8 cellular contexts compared by ENCODE assay signal in genomic region chr17:35764123-35764991, GRCh38. TPM values are rescaled to one million over a fixed set of nuclear protein-coding genes. Genes with fewer than 3 reads are reported as not detected.
DNase-seq lines count a peak whose midpoint lies in the region; ATAC-seq and TF ChIP-seq lines count a peak whose summit lies in the region.

No MANE protein-coding gene starts in this region.

- peak; percentile 99 for TF ChIP-seq CTCF in foreskin keratinocyte (conservative IDR thresholded peaks at IDR 0.05)

- no peaks in the 10 kb centered on the region for H3K36me3 ChIP-seq in H7 (replicated peaks; ENCODE audit: control insufficient read depth, insufficient read depth, low read length)
- H3K36me3 ChIP-seq in MG63 = no peaks in the 10 kb centered on the region
- H3K36me3 ChIP-seq in neuron (ENCODE audit: insufficient read depth, low read length) = no peaks in the 10 kb centered on the region
- H3K36me3 ChIP-seq in stomach smooth muscle (ENCODE audit: control insufficient read depth in 2 of 2, insufficient read depth in 2 of 2, low read length in 2 of 2) = no peaks in the 10 kb centered on the region

- H3K4me1 ChIP-seq in foreskin keratinocyte = no peaks in the 10 kb centered on the region
- H3K4me1 ChIP-seq in neuron (ENCODE audit: insufficient read depth, low read length) = peaks cover 14% of the 10 kb centered on the region
- peaks cover 24% of the 10 kb centered on the region for H3K4me1 ChIP-seq in stomach smooth muscle (ENCODE audit: control insufficient read depth, insufficient read depth, low read length)

- ATAC-seq in foreskin keratinocyte = peak; percentile 96

- peak overlapping the region; percentile 90 for H2AFZ ChIP-seq in neuron (ENCODE audit: low read depth, low read length)

- peak overlapping the region; percentile 38 to 60 for H3K9ac ChIP-seq in stomach smooth muscle (ENCODE audit: low read length in 2 of 2)

- H3K27ac ChIP-seq in foreskin keratinocyte (no peak overlapping the region), stomach smooth muscle (ENCODE audit: low read length) (peak overlapping the region; percentile 18)

- peaks cover 4% of the 10 kb centered on the region for H3K27me3 ChIP-seq in H7 (ENCODE audit: control insufficient read depth, insufficient read depth, low read length)
- no peaks in the 10 kb centered on the region; the same call in 1 of the 2 replicates for H3K27me3 ChIP-seq in MG63
- peaks cover 11% of the 10 kb centered on the region for H3K27me3 ChIP-seq in foreskin keratinocyte
- H3K27me3 ChIP-seq in neuron (ENCODE audit: insufficient read depth, low read length) = no peaks in the 10 kb centered on the region
- no peaks in the 10 kb centered on the region for H3K27me3 ChIP-seq in stomach smooth muscle (ENCODE audit: control insufficient read depth in 1 of 2, insufficient read depth in 2 of 2, low read length in 2 of 2)

- H3K4me3 ChIP-seq in H7 (ENCODE audit: insufficient read depth, low read depth, low read length) (peak overlapping the region; percentile 54), MG63 (peak overlapping the region; percentile 35), neuron (ENCODE audit: low read length) (peak overlapping the region; percentile 47), stomach smooth muscle (ENCODE audit: low read length in 2 of 2) (peak overlapping the region; percentile 67 to 74)

- no peaks in the 10 kb centered on the region for H3K9me3 ChIP-seq in MG63
- no peaks in the 10 kb centered on the region for H3K9me3 ChIP-seq in neuron (ENCODE audit: low read length)
- H3K9me3 ChIP-seq in stomach smooth muscle (ENCODE audit: control insufficient read depth in 2 of 2, low read length in 2 of 2) = no peaks in the 10 kb centered on the region

- DNase-seq in EH (ENCODE audit: low read depth) (peak; percentile 82), H7 (peak; percentile 99), MG63 (peak; percentile 87), SHP77 (lab: John Stamatoyannopoulos, UW) (peak; percentile 82 to 84), activated gamma-delta T cell treated with Interleukin-2 at 50 U/mL for 16 hours (peak; percentile 85), foreskin keratinocyte (peak in 1 of 2 donors; percentile 69)

RNA-seq across cellular contexts. Expression of gene C17orf50, which starts 3.7 kb away (rescaled TPM):
- total RNA-seq in H7 (2014; rRNA removed; shearing (Covaris generic)) = not detected in 2 replicates
- total RNA-seq in MG63 (2014; rRNA removed; shearing (Covaris generic); ENCODE audit: low replicate concordance) = not detected in 2 replicates
- total RNA-seq in foreskin keratinocyte = not detected in 2 replicates
- polyA plus RNA-seq in foreskin keratinocyte = not detected in 2 replicates

RNA-seq across cellular contexts. Expression of gene GAS2L2, which starts 11.3 kb away (rescaled TPM):
- 0.10 TPM in 1 of 2 replicates, not detected in the other for total RNA-seq in H7 (2014; rRNA removed; shearing (Covaris generic))
- total RNA-seq in MG63 (2014; rRNA removed; shearing (Covaris generic); ENCODE audit: low replicate concordance) = not detected in 2 replicates
- total RNA-seq in foreskin keratinocyte = not detected in 2 replicates
- not detected in 2 replicates for polyA plus RNA-seq in foreskin keratinocyte

RNA-seq across cellular contexts. Expression of gene MMP28, which starts 31.1 kb away (rescaled TPM):
- not detected in 2 replicates for total RNA-seq in H7 (2014; rRNA removed; shearing (Covaris generic))
- total RNA-seq in MG63 (2014; rRNA removed; shearing (Covaris generic); ENCODE audit: low replicate concordance) = not detected in 2 replicates
- total RNA-seq in foreskin keratinocyte = 4.1 and 4.5 TPM in 2 replicates
- 4.5 and 5.5 TPM in 2 replicates for polyA plus RNA-seq in foreskin keratinocyte

RNA-seq across cellular contexts. Expression of gene RASL10B, which starts 32.9 kb away (rescaled TPM):
- total RNA-seq in H7 (2014; rRNA removed; shearing (Covaris generic)) = 13.8 and 16.9 TPM in 2 replicates
- total RNA-seq in MG63 (2014; rRNA removed; shearing (Covaris generic); ENCODE audit: low replicate concordance) = 1.2 and 2.6 TPM in 2 replicates
- total RNA-seq in foreskin keratinocyte = 0.17 and 0.21 TPM in 2 replicates
- polyA plus RNA-seq in foreskin keratinocyte = 0.11 and 0.29 TPM in 2 replicates

RNA-seq across cellular contexts. Expression of gene TAF15, which starts 44.9 kb away (rescaled TPM):
- 20.2 and 32.0 TPM in 2 replicates for total RNA-seq in H7 (2014; rRNA removed; shearing (Covaris generic))
- total RNA-seq in MG63 (2014; rRNA removed; shearing (Covaris generic); ENCODE audit: low replicate concordance) = 10.8 and 33.6 TPM in 2 replicates
- total RNA-seq in foreskin keratinocyte = 99.6 and 106 TPM in 2 replicates
- 121 and 144 TPM in 2 replicates for polyA plus RNA-seq in foreskin keratinocyte
